8 cellular contexts compared by ENCODE assay signal in genomic region chrX:276588-277171, GRCh38. TPM values are rescaled to one million over a fixed set of nuclear protein-coding genes. Genes with fewer than 3 reads are reported as not detected.
A peak's percentile ranks its signal among the peaks of the same experiment; 100 is the strongest.
DNase-seq lines count a peak whose midpoint lies in the region; ATAC-seq and TF ChIP-seq lines count a peak whose summit lies in the region.

No MANE protein-coding gene starts in this region.

- WGBS in hepatocyte (ENCODE audit: low lambda C conversion rate, missing lambda C conversion rate): 4% methylated on average over 41 of the region's 47 CpGs
- WGBS in smooth muscle cell (ENCODE audit: low lambda C conversion rate): 3% methylated on average over 46 of the region's 47 CpGs

- peak; percentile 14 for ATAC-seq in HG03571 (IDR thresholded peaks at IDR 0.05; ENCODE audit: unreplicated experiment)
- peak; percentile 28 for ATAC-seq in activated naive CD8-positive, alpha-beta T cell treated with anti-CD3 and anti-CD28 coated beads, Interleukin-2, amount 10 ng/mL, durations not matched to agents 7 days and 5 days (ENCODE audit: low read depth)

- peak overlapping the region; percentile 86 for H3K9ac ChIP-seq in smooth muscle cell (ENCODE audit: low read depth)

- H3K27me3 ChIP-seq in hepatocyte (no peaks in the 10 kb centered on the region), smooth muscle cell (ENCODE audit: low read depth) (no peaks in the 10 kb centered on the region)

- no peaks in the 10 kb centered on the region for H3K9me3 Mint-ChIP-seq in activated naive CD8-positive, alpha-beta T cell treated with anti-CD3 and anti-CD28 coated beads, Interleukin-2, amount 10 ng/mL, durations not matched to agents 7 days and 5 days

- H3K4me1 ChIP-seq in hepatocyte (ENCODE audit: insufficient read depth): peaks cover 21% of the 10 kb centered on the region
- H3K4me1 ChIP-seq in smooth muscle cell (ENCODE audit: low read depth): peaks cover 8% of the 10 kb centered on the region

- H3K4me3 ChIP-seq in hepatocyte (peak overlapping the region; percentile 74), smooth muscle cell (peak overlapping the region; percentile 73)

- H3K4me1 Mint-ChIP-seq in activated naive CD8-positive, alpha-beta T cell treated with anti-CD3 and anti-CD28 coated beads, Interleukin-2, amount 10 ng/mL, durations not matched to agents 7 days and 5 days: peaks cover 14% of the 10 kb centered on the region

- TF ChIP-seq CTCF in hepatocyte (IDR thresholded peaks at IDR 0.05; ENCODE audit: poor library complexity) (no peak), smooth muscle cell (IDR thresholded peaks at IDR 0.05; ENCODE audit: borderline replicate concordance, insufficient read depth, poor library complexity, severe bottlenecking) (no peak)

- H3K79me2 ChIP-seq in hepatocyte (peaks cover 22% of the 10 kb centered on the region), smooth muscle cell (ENCODE audit: low read depth) (no peaks in the 10 kb centered on the region)

- H3K9me3 ChIP-seq in hepatocyte (ENCODE audit: low read depth): no peaks in the 10 kb centered on the region
- no peaks in the 10 kb centered on the region for H3K9me3 ChIP-seq in smooth muscle cell (replicated peaks; ENCODE audit: low read depth)

- peaks cover 3% of the 10 kb centered on the region for H3K27me3 Mint-ChIP-seq in activated naive CD8-positive, alpha-beta T cell treated with anti-CD3 and anti-CD28 coated beads, Interleukin-2, amount 10 ng/mL, durations not matched to agents 7 days and 5 days

- H3K4me3 Mint-ChIP-seq in activated naive CD8-positive, alpha-beta T cell treated with anti-CD3 and anti-CD28 coated beads, Interleukin-2, amount 10 ng/mL, durations not matched to agents 7 days and 5 days: peak overlapping the region; percentile 81

- H3K27ac Mint-ChIP-seq in activated naive CD8-positive, alpha-beta T cell treated with anti-CD3 and anti-CD28 coated beads, Interleukin-2, amount 10 ng/mL, durations not matched to agents 7 days and 5 days: peak overlapping the region; percentile 56

- peak; percentile 30 for DNase-seq in activated naive CD4-positive, alpha-beta T cell treated with Interleukin-2 at 50 U/mL for 16 hours
- DNase-seq in activated naive CD4-positive, alpha-beta T cell (lab: John Stamatoyannopoulos, UW): no peak
- peak; percentile 51 for DNase-seq in activated naive CD8-positive, alpha-beta T cell treated with anti-CD3 and anti-CD28 coated beads, Interleukin-2, amount 10 ng/mL, durations not matched to agents 7 days and 5 days
- DNase-seq in hepatocyte (ENCODE audit: low spot score) (peak; percentile 69), smooth muscle cell (lab: John Stamatoyannopoulos, UW; ENCODE audit: unreplicated experiment) (no peak), NCI-H1417 treated with DMSO at 0.1 percent for 48 hours (lab: John Stamatoyannopoulos, UW) (no peak), NCI-H524 treated with DMSO at 0.1 percent for 48 hours (lab: John Stamatoyannopoulos, UW) (no peak)

- H3K36me3 ChIP-seq in hepatocyte (replicated peaks; ENCODE audit: insufficient read depth, low read depth) (no peaks in the 10 kb centered on the region), smooth muscle cell (ENCODE audit: low read depth) (no peaks in the 10 kb centered on the region)

- H3K4me2 ChIP-seq in hepatocyte (peak overlapping the region; percentile 97), smooth muscle cell (peak overlapping the region; percentile 97)

- POLR2A ChIA-PET in activated naive CD8-positive, alpha-beta T cell treated with anti-CD3 and anti-CD28 coated beads, Interleukin-2, amount 10 ng/mL, durations not matched to agents 7 days and 5 days (lab: Charles Lee): no interaction called here

- H2AFZ ChIP-seq in hepatocyte: peak overlapping the region; percentile 41
- H2AFZ ChIP-seq in smooth muscle cell (ENCODE audit: low read depth): peak overlapping the region; percentile 83

- no peaks in the 10 kb centered on the region for H3F3A ChIP-seq in smooth muscle cell (ENCODE audit: low read depth)

- H4K20me1 ChIP-seq in hepatocyte (ENCODE audit: insufficient read depth, poor library complexity, severe bottlenecking) (no peaks in the 10 kb centered on the region), smooth muscle cell (ENCODE audit: low read depth) (no peaks in the 10 kb centered on the region)

- peaks cover 7% of the 10 kb centered on the region for H3K36me3 Mint-ChIP-seq in activated naive CD8-positive, alpha-beta T cell treated with anti-CD3 and anti-CD28 coated beads, Interleukin-2, amount 10 ng/mL, durations not matched to agents 7 days and 5 days

- H3K27ac ChIP-seq in hepatocyte (peak overlapping the region; percentile 84), smooth muscle cell (ENCODE audit: low read depth) (peak overlapping the region; percentile 74)

- H3K9me2 ChIP-seq in hepatocyte (replicated peaks; ENCODE audit: insufficient read depth): no peaks in the 10 kb centered on the region

RNA-seq across cellular contexts. Expression of gene PLCXD1, which starts 4.5 kb away (rescaled TPM):
- total RNA-seq in activated naive CD8-positive, alpha-beta T cell treated with anti-CD3 and anti-CD28 coated beads, Interleukin-2, amount 10 ng/mL, durations not matched to agents 7 days and 5 days: 10 to 100 TPM; 57.3 to 61.2 TPM
- total RNA-seq in hepatocyte (34.1 and 40.1 TPM in 2 replicates), smooth muscle cell (6.2 and 7.0 TPM in 2 replicates)
- polyA plus RNA-seq in hepatocyte (22.0 and 25.7 TPM in 2 replicates), smooth muscle cell (13.2 and 14.0 TPM in 2 replicates)

RNA-seq across cellular contexts. Expression of gene GTPBP6, which starts 41.9 kb away (rescaled TPM):
- total RNA-seq in activated naive CD8-positive, alpha-beta T cell treated with anti-CD3 and anti-CD28 coated beads, Interleukin-2, amount 10 ng/mL, durations not matched to agents 7 days and 5 days: 10 to 100 TPM; 63.1 to 64.5 TPM
- 39.6 and 40.7 TPM in 2 replicates for total RNA-seq in hepatocyte
- 69.2 and 69.3 TPM in 2 replicates for polyA plus RNA-seq in hepatocyte
- 25.3 TPM in 2 replicates for total RNA-seq in smooth muscle cell
- polyA plus RNA-seq in smooth muscle cell: 45.7 and 59.5 TPM in 2 replicates

Comparison
In these comparisons a context has a peak if more than half of its experiments do, and no peak if none do; other contexts are left out.
1. DNase-seq: peak in activated naive CD4-positive, alpha-beta T cell treated with Interleukin-2 at 50 U/mL for 16 hours (single experiment), activated naive CD8-positive, alpha-beta T cell treated with anti-CD3 and anti-CD28 coated beads, Interleukin-2, amount 10 ng/mL, durations not matched to agents 7 days and 5 days (single experiment) and hepatocyte (single experiment); none in activated naive CD4-positive, alpha-beta T cell (0 of 4), smooth muscle cell (single experiment), NCI-H1417 treated with DMSO at 0.1 percent for 48 hours (single experiment) and NCI-H524 treated with DMSO at 0.1 percent for 48 hours (single experiment).